12 cellular contexts compared by ENCODE assay signal in the genomic region with DNA sequence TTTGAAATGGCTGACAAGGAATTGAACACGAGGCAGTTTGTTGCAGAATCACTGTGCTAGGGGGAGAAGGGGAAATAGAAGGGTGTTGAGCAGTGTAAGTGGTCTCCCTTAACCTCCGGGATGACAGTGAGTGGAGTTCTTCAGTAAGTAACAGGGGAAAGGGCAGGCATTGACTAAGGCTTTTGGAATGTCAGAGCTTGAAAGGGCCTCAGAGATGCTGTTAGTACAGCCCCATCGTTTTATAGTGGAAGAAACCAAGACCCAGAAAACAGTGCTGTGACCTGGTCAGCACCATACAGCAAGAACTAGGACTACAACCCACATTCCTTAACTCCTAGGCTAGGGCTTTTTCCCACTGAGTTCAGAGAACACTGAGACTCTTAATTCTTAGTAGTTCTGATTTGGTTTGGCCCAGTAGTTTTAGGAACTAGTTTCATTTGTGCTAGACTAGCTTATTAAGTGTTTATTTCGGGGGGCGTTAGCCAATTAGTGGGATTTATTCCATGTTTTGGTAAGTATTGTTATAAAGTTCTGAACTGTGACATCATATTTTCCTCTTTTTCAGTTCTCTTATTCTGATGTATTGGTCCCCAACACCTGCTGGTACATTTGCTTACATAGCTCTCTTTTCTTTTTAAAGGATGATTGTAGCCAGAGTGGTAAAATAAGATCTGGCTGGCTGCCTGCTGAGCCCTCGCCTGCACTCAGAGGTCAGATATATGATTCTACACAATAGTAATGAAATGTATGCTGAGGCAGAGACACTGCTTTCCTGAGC. TPM values are rescaled to one million over a fixed set of nuclear protein-coding genes. Genes with fewer than 3 reads are reported as not detected.
DNase-seq lines count a peak whose midpoint lies in the region; TF ChIP-seq lines count a peak whose summit lies in the region.
"Had no signal": no experiment of that assay in that cellular context is flagged by ENCODE, and none has a peak within 500 bp of the region (broad histone marks: within the 10 kb centered on the region; RNA-seq: fewer than 3 reads in every experiment).

No MANE protein-coding gene starts in this region.

- DNase-seq in Calu3: no peak
- peak; percentile 67 for DNase-seq in brain microvascular endothelial cell
- peak; percentile 18 for DNase-seq in myocyte (ENCODE audit: low read depth)
- no peak for DNase-seq in stimulated activated CD4-positive, alpha-beta T cell treated with anti-CD3 and anti-CD28 coated beads, Interleukin-2, amount 100 ng/mL, for 24 hours
- no peak for DNase-seq in HPDE6-E6E7 (ENCODE audit: extremely low spot score)
- no peak for DNase-seq in COR-L47 (lab: John Stamatoyannopoulos, UW)
- no peak for DNase-seq in SIG-M5 treated with dmso at 0.1 percent for 504 hours (lab: John Stamatoyannopoulos, UW; ENCODE audit: unreplicated experiment)
- DNase-seq: amygdala, NCI-H187 had no signal

- H3K4me3 Mint-ChIP-seq in Calu3 (ENCODE audit: low read depth, unreplicated experiment) (peak overlapping the region; percentile 39), IgD-negative memory B cell (peak overlapping the region in 1 of 4 donors; percentile 42)
- H3K4me3 Mint-ChIP-seq: natural killer cell treated with Interleukin-12 subunit alpha and Interleukin-12 subunit beta and Interleukin-15 and Interleukin-18, amount 100 ng/mL, for 72 hours had no signal

- H3K9me3 Mint-ChIP-seq in Calu3 (ENCODE audit: low read depth, unreplicated experiment) (no peaks in the 10 kb centered on the region), IgD-negative memory B cell (no peaks in the 10 kb centered on the region)
- H3K9me3 Mint-ChIP-seq: natural killer cell treated with Interleukin-12 subunit alpha and Interleukin-12 subunit beta and Interleukin-15 and Interleukin-18, amount 100 ng/mL, for 72 hours had no signal

- no peak for TF ChIP-seq CTCF in Calu3 (IDR thresholded peaks at IDR 0.05; ENCODE audit: unreplicated experiment)
- TF ChIP-seq CTCF in brain microvascular endothelial cell (IDR thresholded peaks at IDR 0.05; ENCODE audit: low read depth, low read length, missing control alignments): no peak

- no TSS peak for BruUV-seq in Calu3 (replicated peaks; lab: Mats Ljungman, UMichigan)

- H3K27me3 ChIP-seq in brain microvascular endothelial cell (replicated peaks): no peaks in the 10 kb centered on the region

- H3K4me1 Mint-ChIP-seq in Calu3 (ENCODE audit: low read depth, unreplicated experiment) (peaks cover 63% of the 10 kb centered on the region), IgD-negative memory B cell (peaks cover 21 to 26% (median 23%) of the 10 kb centered on the region in 3 donors)

- in situ Hi-C loops in brain microvascular endothelial cell (cut with HindIII; ENCODE audit: low pct_ligation_motif_present, low sequenced_read_pairs): no loop called here

- CTCF ChIA-PET in Calu3 (lab: Charles Lee): no interaction called here

- H3K36me3 Mint-ChIP-seq in Calu3 (ENCODE audit: insufficient read depth, unreplicated experiment) (peaks cover 57% of the 10 kb centered on the region), IgD-negative memory B cell (peaks cover 5% of the 10 kb centered on the region)
- H3K36me3 Mint-ChIP-seq: natural killer cell treated with Interleukin-12 subunit alpha and Interleukin-12 subunit beta and Interleukin-15 and Interleukin-18, amount 100 ng/mL, for 72 hours had no signal

- peak overlapping the region; percentile 12 for H3K27ac ChIP-seq in brain microvascular endothelial cell
- H3K27ac ChIP-seq: HL-60 had no signal

- peak overlapping the region; percentile 72 for H3K27ac Mint-ChIP-seq in Calu3 (ENCODE audit: unreplicated experiment)
- H3K27ac Mint-ChIP-seq in IgD-negative memory B cell: peak overlapping the region in 2 of 3 donors; percentile 49 to 85

- no peak overlapping the region for H3K4me3 ChIP-seq in brain microvascular endothelial cell (ENCODE audit: low read depth, low read length)

- intact Hi-C loops in Calu3 (cut with micrococcal nuclease; ENCODE audit: unreplicated experiment): loop anchor here (10.0 kb wide), 1 partner anchor 381 kb away; no protein-coding TSS in a partner anchor

- H3K27me3 Mint-ChIP-seq in Calu3 (ENCODE audit: unreplicated experiment): no peaks in the 10 kb centered on the region
- H3K27me3 Mint-ChIP-seq in IgD-negative memory B cell: no peaks in the 10 kb centered on the region
- H3K27me3 Mint-ChIP-seq: natural killer cell treated with Interleukin-12 subunit alpha and Interleukin-12 subunit beta and Interleukin-15 and Interleukin-18, amount 100 ng/mL, for 72 hours had no signal

- peaks cover 40% of the 10 kb centered on the region for H3K36me3 ChIP-seq in brain microvascular endothelial cell (replicated peaks)

RNA-seq across cellular contexts. Expression of a gene that starts 34.2 kb away (rescaled TPM):
- total RNA-seq in Calu3 (2022) (404 and 407 TPM in 2 replicates), myocyte (170 and 185 TPM in 2 replicates)
- 248 TPM for polyA plus RNA-seq in IgD-negative memory B cell
- polyA plus RNA-seq in myocyte (2012): 173 TPM

Comparison
In these comparisons a context has a peak if more than half of its experiments do, and no peak if none do; other contexts are left out.
1. DNase-seq: peak in brain microvascular endothelial cell (single experiment) and myocyte (single experiment); none in Calu3 (single experiment), stimulated activated CD4-positive, alpha-beta T cell treated with anti-CD3 and anti-CD28 coated beads, Interleukin-2, amount 100 ng/mL, for 24 hours (0 of 2), HPDE6-E6E7 (single experiment), COR-L47 (single experiment) and SIG-M5 treated with dmso at 0.1 percent for 504 hours (single experiment).